ENCODE assay signal across 1 cellular context in genomic region chr2:86274265-86274917, GRCh38.
A peak's percentile ranks its signal among the peaks of the same experiment; 100 is the strongest.
TF ChIP-seq lines count a peak whose summit lies in the region.

No MANE protein-coding gene starts in this region.

TF ChIP-seq in K562, 482 proteins besides CTCF, POLR2A, EP300 and RAD21 (continued from another document):
- TF ChIP-seq CEBPZ (IDR thresholded peaks at IDR 0.05; ENCODE audit: borderline replicate concordance, low read depth, low read length) (no peak), ZNF41 (CRISPR knock-in tag; conservative IDR thresholded peaks at IDR 0.05) (no peak), ZNF184 (CRISPR knock-in tag; IDR thresholded peaks at IDR 0.05) (no peak), CAMTA2 (CRISPR knock-in tag; conservative IDR thresholded peaks at IDR 0.05) (no peak), LARP7 (IDR thresholded peaks at IDR 0.05) (no peak), ZMIZ1 (IDR thresholded peaks at IDR 0.05; ENCODE audit: low read depth in 2 of 2, low read length in 2 of 2) (no peak), CTBP1 (IDR thresholded peaks at IDR 0.05; ENCODE audit: borderline replicate concordance) (0 out of 2 replicates have a peak, but pooled peaks have one; percentile 29), ESRRA (IDR thresholded peaks at IDR 0.05; ENCODE audit: borderline replicate concordance, low read depth) (peak; percentile 37; the same call in 1 of the 2 replicates), PTRF (tag; IDR thresholded peaks at IDR 0.05) (no peak), ZKSCAN3 (CRISPR knock-in tag; IDR thresholded peaks at IDR 0.05) (no peak), KLF13 (tag; IDR thresholded peaks at IDR 0.05; ENCODE audit: borderline replicate concordance, low read depth) (no peak), RAD51 (IDR thresholded peaks at IDR 0.05; ENCODE audit: borderline replicate concordance, low read depth) (no peak), BRD9 (IDR thresholded peaks at IDR 0.05; ENCODE audit: low read depth, partially characterized antibody) (no peak), ZNF263 (CRISPR knock-in tag; IDR thresholded peaks at IDR 0.05; ENCODE audit: borderline replicate concordance) (no peak), MYBL2 (IDR thresholded peaks at IDR 0.05; ENCODE audit: low read depth) (no peak), MYBL2 (CRISPR knock-in tag; IDR thresholded peaks at IDR 0.05; ENCODE audit: borderline replicate concordance) (no peak), USF2 (CRISPR knock-in tag; IDR thresholded peaks at IDR 0.05) (no peak), ELK3 (CRISPR knock-in tag; IDR thresholded peaks at IDR 0.05) (no peak), BMI1 (IDR thresholded peaks at IDR 0.05; ENCODE audit: low read length) (no peak), JUN (IDR thresholded peaks at IDR 0.05; ENCODE audit: borderline replicate concordance, low read depth, low read length) (peak; percentile 72), JUN (CRISPR knock-in tag; IDR thresholded peaks at IDR 0.05; ENCODE audit: borderline replicate concordance) (no peak), TCF7 (IDR thresholded peaks at IDR 0.05; ENCODE audit: borderline replicate concordance) (no peak), HNRNPL (IDR thresholded peaks at IDR 0.05; ENCODE audit: low read depth, low read length) (no peak), ZNF507 (tag; conservative IDR thresholded peaks at IDR 0.05) (no peak), SAFB2 (IDR thresholded peaks at IDR 0.05; ENCODE audit: borderline replicate concordance, low read depth, low read length, severe bottlenecking) (no peak), BDP1 (IDR thresholded peaks at IDR 0.05; ENCODE audit: insufficient read depth, insufficient read length) (no peak), BRD4 (IDR thresholded peaks at IDR 0.05) (no peak), PTTG1 (tag; IDR thresholded peaks at IDR 0.05; ENCODE audit: low read depth) (no peak), ZNF23 (CRISPR knock-in tag; IDR thresholded peaks at IDR 0.05) (no peak), NFE2L1 (tag; IDR thresholded peaks at IDR 0.05; ENCODE audit: borderline replicate concordance, low read depth) (no peak), HMGN3 (IDR thresholded peaks at IDR 0.05; ENCODE audit: borderline replicate concordance, extremely low read depth, insufficient read length, low read depth, low read length) (no peak), ATF3 (IDR thresholded peaks at IDR 0.05) (peak; percentile 80), ATF3 (CRISPR knock-in tag; conservative IDR thresholded peaks at IDR 0.05) (no peak), CLOCK (CRISPR knock-in tag; IDR thresholded peaks at IDR 0.05; ENCODE audit: borderline replicate concordance) (no peak), MTF1 (CRISPR knock-in tag; IDR thresholded peaks at IDR 0.05; ENCODE audit: borderline replicate concordance) (no peak), RFX7 (CRISPR knock-in tag; IDR thresholded peaks at IDR 0.05) (no peak), TAF1 (IDR thresholded peaks at IDR 0.05; ENCODE audit: control insufficient read depth, extremely low read depth, insufficient read depth, low read length, severe bottlenecking) (no peak), SMARCA4 (IDR thresholded peaks at IDR 0.05) (0 out of 2 replicates have a peak, but pooled peaks have one; percentile 16), ARHGAP35 (IDR thresholded peaks at IDR 0.05; ENCODE audit: partially characterized antibody) (no peak), JUND (IDR thresholded peaks at IDR 0.05; ENCODE audit: borderline replicate concordance, low read depth, low read length) (peak; percentile 84), JUND (tag; IDR thresholded peaks at IDR 0.05; ENCODE audit: borderline replicate concordance, low read depth, low read length) (peak; percentile 81; the same call in 2 of the 3 replicates), STAT6 (CRISPR knock-in tag; IDR thresholded peaks at IDR 0.05) (no peak), MAZ (CRISPR knock-in tag; conservative IDR thresholded peaks at IDR 0.05 in 1 of 2, IDR thresholded peaks at IDR 0.05 in 1 of 2) (no peak), HNRNPUL1 (IDR thresholded peaks at IDR 0.05; ENCODE audit: low read length) (no peak), RBM15 (IDR thresholded peaks at IDR 0.05; ENCODE audit: insufficient read depth, low read length) (no peak), FOSL1 (tag; conservative IDR thresholded peaks at IDR 0.05) (peak; percentile 97)
TF ChIP-seq in K562: peak in this region for 7.
